In the genomic region with DNA sequence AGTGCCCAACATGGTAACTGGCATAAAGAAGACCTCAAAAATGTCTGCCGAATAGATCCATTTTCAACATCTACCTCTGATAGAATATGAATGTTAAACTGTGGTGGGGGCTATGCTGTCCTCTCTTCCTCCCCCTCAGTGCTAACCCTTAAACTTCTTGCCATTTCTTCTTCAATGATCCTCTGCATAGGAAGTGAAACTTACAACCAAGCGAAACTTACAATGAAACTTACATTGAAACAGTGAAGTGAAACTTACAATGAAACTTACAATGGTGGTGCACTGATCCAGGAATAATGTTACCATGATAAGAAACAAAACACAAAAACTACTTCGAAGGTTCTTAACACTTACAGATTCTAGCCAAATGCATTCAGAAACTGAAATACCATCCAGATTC, we compare ENCODE assay signal across 12 cellular contexts. TPM values are rescaled to one million over a fixed set of nuclear protein-coding genes. Genes with fewer than 3 reads are reported as not detected.
DNase-seq lines count a peak whose midpoint lies in the region; ATAC-seq lines count a peak whose summit lies in the region.
"Had no signal": no experiment of that assay in that cellular context is flagged by ENCODE, and none has a peak within 500 bp of the region (broad histone marks: within the 10 kb centered on the region; RNA-seq: fewer than 3 reads in every experiment).

No MANE protein-coding gene starts in this region.

- peak; percentile 41 for ATAC-seq in GM18870 (IDR thresholded peaks at IDR 0.05; ENCODE audit: unreplicated experiment)
- peak; percentile 75 for ATAC-seq in HG03175 (IDR thresholded peaks at IDR 0.05; ENCODE audit: unreplicated experiment)
- no peak for ATAC-seq in GM21360 (IDR thresholded peaks at IDR 0.05; ENCODE audit: unreplicated experiment)
- ATAC-seq: foreskin keratinocyte had no signal

- DNase-seq in Ammon's horn (ENCODE audit: low spot score) (peak; percentile 12), NCI-H1930 (lab: John Stamatoyannopoulos, UW) (no peak), 8988T (no peak), SW480 (ENCODE audit: low spot score) (no peak)
- DNase-seq in activated CD4-positive, alpha-beta memory T cell treated with anti-CD3 and anti-CD28 coated beads, Interleukin-2, amount 10 ng/mL, durations not matched to agents 7 days and 5 days: no peak
- DNase-seq: EL; foreskin keratinocyte; SJCRH30; stimulated activated naive CD4-positive, alpha-beta T cell treated with Interleukin-2 at 50 U/mL for 16 hours had no signal

- H3K4me3 Mint-ChIP-seq in activated CD4-positive, alpha-beta memory T cell treated with anti-CD3 and anti-CD28 coated beads, Interleukin-2, amount 10 ng/mL, durations not matched to agents 7 days and 5 days: no peak overlapping the region

- CTCF ChIA-PET in activated CD4-positive, alpha-beta memory T cell treated with anti-CD3 and anti-CD28 coated beads, Interleukin-2, amount 10 ng/mL, durations not matched to agents 7 days and 5 days (lab: Charles Lee): no interaction called here

- H3K9me3 Mint-ChIP-seq in activated CD4-positive, alpha-beta memory T cell treated with anti-CD3 and anti-CD28 coated beads, Interleukin-2, amount 10 ng/mL, durations not matched to agents 7 days and 5 days: no peaks in the 10 kb centered on the region

- H3K36me3 Mint-ChIP-seq in activated CD4-positive, alpha-beta memory T cell treated with anti-CD3 and anti-CD28 coated beads, Interleukin-2, amount 10 ng/mL, durations not matched to agents 7 days and 5 days (ENCODE audit: low read depth): peaks cover 56% of the 10 kb centered on the region

- peak overlapping the region; percentile 78 for H3K27ac Mint-ChIP-seq in activated CD4-positive, alpha-beta memory T cell treated with anti-CD3 and anti-CD28 coated beads, Interleukin-2, amount 10 ng/mL, durations not matched to agents 7 days and 5 days

- no peaks in the 10 kb centered on the region for H3K27me3 Mint-ChIP-seq in activated CD4-positive, alpha-beta memory T cell treated with anti-CD3 and anti-CD28 coated beads, Interleukin-2, amount 10 ng/mL, durations not matched to agents 7 days and 5 days

- POLR2A ChIA-PET in activated CD4-positive, alpha-beta memory T cell treated with anti-CD3 and anti-CD28 coated beads, Interleukin-2, amount 10 ng/mL, durations not matched to agents 7 days and 5 days (lab: Charles Lee): no interaction called here

- peaks cover 46% of the 10 kb centered on the region for H3K4me1 Mint-ChIP-seq in activated CD4-positive, alpha-beta memory T cell treated with anti-CD3 and anti-CD28 coated beads, Interleukin-2, amount 10 ng/mL, durations not matched to agents 7 days and 5 days

RNA-seq across cellular contexts. Expression of gene RTCB, which starts 4.7 kb away (rescaled TPM):
- 10 to 100 TPM; 58.3 to 61.6 TPM for total RNA-seq in activated CD4-positive, alpha-beta memory T cell treated with anti-CD3 and anti-CD28 coated beads, Interleukin-2, amount 10 ng/mL, durations not matched to agents 7 days and 5 days

RNA-seq across cellular contexts. Expression of gene RFPL3, which starts 49.7 kb away (rescaled TPM):
- total RNA-seq in activated CD4-positive, alpha-beta memory T cell treated with anti-CD3 and anti-CD28 coated beads, Interleukin-2, amount 10 ng/mL, durations not matched to agents 7 days and 5 days: not detected
- total RNA-seq: foreskin keratinocyte, SJCRH30 had no signal

RNA-seq across cellular contexts. Expression of gene BPIFC, which starts 56.9 kb away (rescaled TPM):
- total RNA-seq in activated CD4-positive, alpha-beta memory T cell treated with anti-CD3 and anti-CD28 coated beads, Interleukin-2, amount 10 ng/mL, durations not matched to agents 7 days and 5 days: not detected
- total RNA-seq: SJCRH30 had no signal
